In genomic region chr9:123105490-123105889, GRCh38 we compare ENCODE assay signal across 26 cellular contexts.
"Had no signal": no experiment of that assay in that cellular context is flagged by ENCODE, and none has a peak within 500 bp of the region (broad histone marks: within the 10 kb centered on the region; RNA-seq: fewer than 3 reads in every experiment).

No MANE protein-coding gene starts in this region.

- H3K36me3 Mint-ChIP-seq: IgD-negative memory B cell had no signal

- H3K27ac Mint-ChIP-seq: activated CD8-positive, alpha-beta T cell treated with anti-CD3 and anti-CD28 coated beads for 36 hours; activated T-helper 1 cell treated with anti-CD3 and anti-CD28 coated beads, Interleukin-12 subunit alpha, Interleukin-12 subunit beta, Interleukin-2, Interleukin-4 antibody, amounts not matched to agents 30 ng/mL and 10 ng/mL and 1 ng/mL, durations not matched to agents 14 hours and 24 hours and 36 hours had no signal

- H3K4me3 Mint-ChIP-seq: activated CD8-positive, alpha-beta T cell treated with anti-CD3 and anti-CD28 coated beads for 36 hours; activated naive CD4-positive, alpha-beta T cell treated with anti-CD3 and anti-CD28 coated beads, Interleukin-2, amount 50 U/mL, for 24 hours; activated T-helper 1 cell treated with anti-CD3 and anti-CD28 coated beads, Interleukin-12 subunit alpha, Interleukin-12 subunit beta, Interleukin-2, Interleukin-4 antibody, amounts not matched to agents 30 ng/mL and 10 ng/mL and 1 ng/mL, durations not matched to agents 14 hours and 24 hours and 36 hours; IgD-negative memory B cell had no signal

- H3K4me1 Mint-ChIP-seq: activated naive CD4-positive, alpha-beta T cell treated with anti-CD3 and anti-CD28 coated beads, Interleukin-2, amount 50 U/mL, for 24 hours had no signal

- H3K9me3 Mint-ChIP-seq: activated CD8-positive, alpha-beta T cell treated with anti-CD3 and anti-CD28 coated beads for 36 hours; activated naive CD4-positive, alpha-beta T cell treated with anti-CD3 and anti-CD28 coated beads, Interleukin-2, amount 50 U/mL, for 24 hours; activated T-helper 1 cell treated with anti-CD3 and anti-CD28 coated beads, Interleukin-12 subunit alpha, Interleukin-12 subunit beta, Interleukin-2, Interleukin-4 antibody, amounts not matched to agents 30 ng/mL and 10 ng/mL and 1 ng/mL, durations not matched to agents 14 hours and 24 hours and 36 hours; IgD-negative memory B cell had no signal

- H3K27me3 Mint-ChIP-seq: activated CD8-positive, alpha-beta T cell treated with anti-CD3 and anti-CD28 coated beads for 36 hours; activated naive CD4-positive, alpha-beta T cell treated with anti-CD3 and anti-CD28 coated beads, Interleukin-2, amount 50 U/mL, for 24 hours; IgD-negative memory B cell had no signal

- ATAC-seq: activated CD4-positive, CD25-positive, alpha-beta regulatory T cell treated with anti-CD3 and anti-CD28 coated beads, Interleukin-2, amount 50 U/mL, for 24 hours; activated CD8-positive, alpha-beta T cell treated with anti-CD3 and anti-CD28 coated beads for 36 hours; PC-3 had no signal

- H3K27ac ChIP-seq: brain microvascular endothelial cell, cardiac muscle cell, KMS-11, WERI-Rb-1 had no signal

- DNase-seq: activated CD4-positive, alpha-beta T cell treated with anti-CD3 and anti-CD28 coated beads for 4 hours; activated CD8-positive, alpha-beta memory T cell treated with anti-CD3 and anti-CD28 coated beads, Interleukin-2, amount 50 U/mL, for 4 hours; activated CD8-positive, alpha-beta T cell treated with anti-CD3 and anti-CD28 coated beads for 36 hours; activated effector memory CD4-positive, alpha-beta T cell treated with Interleukin-2 at 50 U/mL for 16 hours; activated naive CD4-positive, alpha-beta T cell; activated T-cell treated with anti-CD3 and anti-CD28 coated beads, Interleukin-2, amount 50 U/mL, for 1 hour; brain microvascular endothelial cell; MG63; MV-4-11; NCI-H1092 treated with DMSO at 0.1 percent for 48 hours; NCI-H1417 treated with DMSO at 0.1 percent for 48 hours; NCI-H1694; NCI-H2081; NCI-H510A treated with DMSO at 0.1 percent for 48 hours; NCI-H69; NK-92 treated with Interleukin-12 subunit alpha and Interleukin-12 subunit beta, amount 100 ng/mL, for 24 hours; PC-3; SHP77 treated with DMSO at 0.1 percent for 48 hours; T-helper 2 cell; WERI-Rb-1 had no signal
